Comparison of ENCODE assay signal across 10 cellular contexts in genomic region chr17:76276461-76277299, GRCh38. TPM values are rescaled to one million over a fixed set of nuclear protein-coding genes. Genes with fewer than 3 reads are reported as not detected.
DNase-seq lines count a peak whose midpoint lies in the region; ATAC-seq and TF ChIP-seq lines count a peak whose summit lies in the region.
"Had no signal": no experiment of that assay in that cellular context is flagged by ENCODE, and none has a peak within 500 bp of the region (broad histone marks: within the 10 kb centered on the region; RNA-seq: fewer than 3 reads in every experiment).

No MANE protein-coding gene starts in this region.

- H3K9me3 ChIP-seq in CD8-positive, alpha-beta T cell (ENCODE audit: low read length) = no peaks in the 10 kb centered on the region
- H3K9me3 ChIP-seq in HEK293 (ENCODE audit: control insufficient read depth, insufficient read depth, low read depth, low read length) (no peaks in the 10 kb centered on the region), Peyer's patch (no peaks in the 10 kb centered on the region)
- H3K9me3 ChIP-seq in naive thymus-derived CD4-positive, alpha-beta T cell (ENCODE audit: control insufficient read depth in 2 of 3, low read length in 3 of 3) = no peaks in the 10 kb centered on the region
- H3K9me3 ChIP-seq: transverse colon had no signal

- H3K27ac Mint-ChIP-seq in CD8-positive, alpha-beta T cell = peak overlapping the region; percentile 71
- H3K27ac Mint-ChIP-seq in activated naive CD8-positive, alpha-beta T cell treated with anti-CD3 and anti-CD28 coated beads, Interleukin-2, amount 50 U/mL, for 24 hours = peak overlapping the region; percentile 36
- peak overlapping the region in 7 of 9 donors; percentile 5 to 76 (median 51) for H3K27ac Mint-ChIP-seq in naive thymus-derived CD4-positive, alpha-beta T cell

- no peaks in the 10 kb centered on the region for H3K27me3 Mint-ChIP-seq in CD8-positive, alpha-beta T cell (ENCODE audit: low read depth)
- no peaks in the 10 kb centered on the region for H3K27me3 Mint-ChIP-seq in activated naive CD8-positive, alpha-beta T cell treated with anti-CD3 and anti-CD28 coated beads, Interleukin-2, amount 50 U/mL, for 24 hours
- no peaks in the 10 kb centered on the region for H3K27me3 Mint-ChIP-seq in naive thymus-derived CD4-positive, alpha-beta T cell

- POLR2A ChIA-PET in CD8-positive, alpha-beta T cell (lab: Charles Lee) = interaction anchor here (2.1 kb wide), 1 partner anchor 131 kb away, joined by 8 read pairs; no protein-coding TSS in a partner anchor
- POLR2A ChIA-PET in HEK293 (lab: Yijun Ruan, JAX) = no interaction called here
- POLR2A ChIA-PET in naive thymus-derived CD4-positive, alpha-beta T cell (lab: Charles Lee) = interaction anchor here (1.0 to 15.4 kb wide), 6 partner anchors 9 to 154 kb away, joined by 3 to 310 read pairs (median 6); partner anchors contain the start of gene UBALD2

- no peaks in the 10 kb centered on the region for H3K36me3 ChIP-seq in CD8-positive, alpha-beta T cell (ENCODE audit: insufficient read depth, low read length)
- peaks cover 0 to 5% of the 10 kb centered on the region in 2 experiments; a peak in 1 of 3 replicates for H3K36me3 ChIP-seq in HEK293 (ENCODE audit: control insufficient read depth in 2 of 2, insufficient read depth in 1 of 2, low read length in 2 of 2)
- H3K36me3 ChIP-seq in naive thymus-derived CD4-positive, alpha-beta T cell (ENCODE audit: control insufficient read depth in 2 of 3, insufficient read depth in 3 of 3, low read length in 3 of 3) = no peaks in the 10 kb centered on the region
- H3K36me3 ChIP-seq in Peyer's patch = no peaks in the 10 kb centered on the region
- H3K36me3 ChIP-seq: transverse colon had no signal

- ATAC-seq in CD8-positive, alpha-beta T cell = no peak
- no peak for ATAC-seq in activated naive CD8-positive, alpha-beta T cell treated with anti-CD3 and anti-CD28 coated beads, Interleukin-2, amount 50 U/mL, for 24 hours
- ATAC-seq in naive thymus-derived CD4-positive, alpha-beta T cell = no peak

- H3K4me1 Mint-ChIP-seq in CD8-positive, alpha-beta T cell (ENCODE audit: low read depth) = peaks cover 31% of the 10 kb centered on the region
- H3K4me1 Mint-ChIP-seq in activated naive CD8-positive, alpha-beta T cell treated with anti-CD3 and anti-CD28 coated beads, Interleukin-2, amount 50 U/mL, for 24 hours = peaks cover 54% of the 10 kb centered on the region
- peaks cover 16 to 50% (median 41%) of the 10 kb centered on the region in 7 donors for H3K4me1 Mint-ChIP-seq in naive thymus-derived CD4-positive, alpha-beta T cell

- no peaks in the 10 kb centered on the region for H3K36me3 Mint-ChIP-seq in CD8-positive, alpha-beta T cell
- peaks cover 1% of the 10 kb centered on the region for H3K36me3 Mint-ChIP-seq in activated naive CD8-positive, alpha-beta T cell treated with anti-CD3 and anti-CD28 coated beads, Interleukin-2, amount 50 U/mL, for 24 hours (ENCODE audit: low read depth)
- H3K36me3 Mint-ChIP-seq in naive thymus-derived CD4-positive, alpha-beta T cell = no peaks in the 10 kb centered on the region

- intact Hi-C loops in CD8-positive, alpha-beta T cell (cut with DNase I, micrococcal nuclease) = no loop called here
- intact Hi-C loops in naive thymus-derived CD4-positive, alpha-beta T cell (cut with micrococcal nuclease) = no loop called here

- DNase-seq in CD8-positive, alpha-beta T cell = no peak
- no peak for DNase-seq in activated naive CD8-positive, alpha-beta T cell treated with anti-CD3 and anti-CD28 coated beads, Interleukin-2, amount 50 U/mL, for 24 hours
- no peak for DNase-seq in naive thymus-derived CD4-positive, alpha-beta T cell
- no peak for DNase-seq in Peyer's patch
- no peak for DNase-seq in GM20000 (ENCODE audit: low spot score)
- no peak for DNase-seq in NCI-H2196 (lab: John Stamatoyannopoulos, UW; ENCODE audit: unreplicated experiment)
- DNase-seq: activated CD4-positive, alpha-beta T cell treated with anti-CD3 and anti-CD28 coated beads for 48 hours; MV-4-11; transverse colon had no signal

- TF ChIP-seq POLR2A in Peyer's patch (IDR thresholded peaks at IDR 0.05) = no peak

- no peak for TF ChIP-seq CTCF in CD8-positive, alpha-beta T cell (IDR thresholded peaks at IDR 0.05)
- TF ChIP-seq CTCF in HEK293 (tag by site-specific recombination; IDR thresholded peaks at IDR 0.05) (no peak), Peyer's patch (IDR thresholded peaks at IDR 0.05) (no peak), GM20000 (IDR thresholded peaks at IDR 0.05; ENCODE audit: extremely low read depth, missing control alignments) (no peak)

- H3K4me3 ChIP-seq in CD8-positive, alpha-beta T cell (ENCODE audit: low read depth, low read length) = no peak overlapping the region
- no peak overlapping the region for H3K4me3 ChIP-seq in HEK293 (ENCODE audit: low read depth, low read length)
- H3K4me3 ChIP-seq in naive thymus-derived CD4-positive, alpha-beta T cell (ENCODE audit: low read length) = no peak overlapping the region
- no peak overlapping the region for H3K4me3 ChIP-seq in Peyer's patch
- H3K4me3 ChIP-seq: transverse colon had no signal

- no peaks in the 10 kb centered on the region for H3K27me3 ChIP-seq in CD8-positive, alpha-beta T cell (ENCODE audit: insufficient read depth, low read length)
- no peaks in the 10 kb centered on the region for H3K27me3 ChIP-seq in naive thymus-derived CD4-positive, alpha-beta T cell (ENCODE audit: control insufficient read depth in 2 of 2, insufficient read depth in 2 of 2, low read length in 2 of 2)
- H3K27me3 ChIP-seq in Peyer's patch = no peaks in the 10 kb centered on the region
- H3K27me3 ChIP-seq: transverse colon had no signal

- H3K4me3 Mint-ChIP-seq in CD8-positive, alpha-beta T cell = no peak overlapping the region
- H3K4me3 Mint-ChIP-seq in activated naive CD8-positive, alpha-beta T cell treated with anti-CD3 and anti-CD28 coated beads, Interleukin-2, amount 50 U/mL, for 24 hours = no peak overlapping the region
- no peak overlapping the region for H3K4me3 Mint-ChIP-seq in naive thymus-derived CD4-positive, alpha-beta T cell

- no peaks in the 10 kb centered on the region for H3K9me3 Mint-ChIP-seq in CD8-positive, alpha-beta T cell
- H3K9me3 Mint-ChIP-seq in activated naive CD8-positive, alpha-beta T cell treated with anti-CD3 and anti-CD28 coated beads, Interleukin-2, amount 50 U/mL, for 24 hours = no peaks in the 10 kb centered on the region
- H3K9me3 Mint-ChIP-seq in naive thymus-derived CD4-positive, alpha-beta T cell = no peaks in the 10 kb centered on the region

- CTCF ChIA-PET in CD8-positive, alpha-beta T cell (lab: Charles Lee) = interaction anchor here (8.0 to 10.6 kb wide), 2 partner anchors 94 to 155 kb away, joined by 85 to 86 read pairs; no protein-coding TSS in a partner anchor
- CTCF ChIA-PET in HEK293 (lab: Yijun Ruan, JAX) = no interaction called here
- CTCF ChIA-PET in naive thymus-derived CD4-positive, alpha-beta T cell (lab: Charles Lee) = interaction anchor here (1.6 to 5.5 kb wide), 2 partner anchors 87 to 97 kb away, joined by 4 to 36 read pairs; no protein-coding TSS in a partner anchor

- H3K4me1 ChIP-seq in CD8-positive, alpha-beta T cell (ENCODE audit: insufficient read depth, low read length) = peaks cover 52% of the 10 kb centered on the region
- H3K4me1 ChIP-seq in HEK293 (ENCODE audit: control insufficient read depth, insufficient read depth, low read length) (no peaks in the 10 kb centered on the region), Peyer's patch (peaks cover 2 to 19% (median 11%) of the 10 kb centered on the region in 4 donors)
- H3K4me1 ChIP-seq in naive thymus-derived CD4-positive, alpha-beta T cell (ENCODE audit: control insufficient read depth in 2 of 2, insufficient read depth in 2 of 2, low read length in 2 of 2) = peaks cover 24 to 41% of the 10 kb centered on the region in 2 donors

- no peak overlapping the region for H3K27ac ChIP-seq in CD8-positive, alpha-beta T cell (ENCODE audit: low read depth, low read length)
- H3K27ac ChIP-seq in HEK293 (ENCODE audit: extremely low read depth, low read depth, low read length) = no peak overlapping the region
- H3K27ac ChIP-seq in naive thymus-derived CD4-positive, alpha-beta T cell (ENCODE audit: low read depth, low read length) = no peak overlapping the region
- no peak overlapping the region for H3K27ac ChIP-seq in Peyer's patch
- H3K27ac ChIP-seq: transverse colon had no signal

TF ChIP-seq in HEK293, 187 proteins besides CTCF, POLR2A, EP300 and RAD21 (continues in another document):
- TF ChIP-seq ZNF660 (tag by site-specific recombination; IDR thresholded peaks at IDR 0.05) = no peak
- peak; percentile 14; the same call in 1 of the 2 replicates for TF ChIP-seq ZNF585B (tag by site-specific recombination; IDR thresholded peaks at IDR 0.05)
- TF ChIP-seq ZIC2 (tag by site-specific recombination; IDR thresholded peaks at IDR 0.05) = no peak
- no peak for TF ChIP-seq HOXC10 (CRISPR knock-in tag; IDR thresholded peaks at IDR 0.05)
- TF ChIP-seq ZNF214 (tag by site-specific recombination; IDR thresholded peaks at IDR 0.05; ENCODE audit: borderline replicate concordance) = no peak
- TF ChIP-seq IKZF3 (tag by site-specific recombination; IDR thresholded peaks at IDR 0.05) = no peak
- TF ChIP-seq GLIS1 (tag by site-specific recombination; IDR thresholded peaks at IDR 0.05) = peak; percentile 57

RNA-seq across cellular contexts. Expression of gene UBALD2, which starts 11.5 kb away (rescaled TPM):
- 100 to 1,000 TPM; 241 to 249 TPM for total RNA-seq in CD8-positive, alpha-beta T cell
- 100 to 1,000 TPM; 103 to 263 (median 241) TPM for total RNA-seq in naive thymus-derived CD4-positive, alpha-beta T cell
- 10 to 100 TPM in 1 of 2 donors, 1 to 10 TPM in 1; 6.9 to 11.1 TPM for polyA plus RNA-seq in naive thymus-derived CD4-positive, alpha-beta T cell
- 10 to 100 TPM; 14.0 to 74.1 (median 50.4) TPM for total RNA-seq in Peyer's patch

RNA-seq across cellular contexts. Expression of gene QRICH2, which starts 31.4 kb away (rescaled TPM):
- total RNA-seq in CD8-positive, alpha-beta T cell = 1 to 10 TPM; 1.4 to 2.1 TPM
- total RNA-seq in naive thymus-derived CD4-positive, alpha-beta T cell = 1 to 10 TPM; 2.1 to 6.8 (median 4.0) TPM
- under 1 TPM; 0.09 to 0.71 TPM for polyA plus RNA-seq in naive thymus-derived CD4-positive, alpha-beta T cell
- total RNA-seq in Peyer's patch = 10 to 100 TPM in 1 of 4 donors, 1 to 10 TPM in 3; 1.2 to 10.7 (median 3.1) TPM

RNA-seq across cellular contexts. Expression of gene RNF157, which starts 36.4 kb away (rescaled TPM):
- total RNA-seq in CD8-positive, alpha-beta T cell = 10 to 100 TPM; 22.3 to 25.5 TPM
- total RNA-seq in naive thymus-derived CD4-positive, alpha-beta T cell = 10 to 100 TPM; 49.2 to 96.3 (median 50.8) TPM
- polyA plus RNA-seq in naive thymus-derived CD4-positive, alpha-beta T cell = 10 to 100 TPM; 10.4 to 17.3 TPM
- total RNA-seq in Peyer's patch = 100 to 1,000 TPM in 2 of 4 donors, 10 to 100 TPM in 2; 73.4 to 115 (median 106) TPM
